ENCODE assay signal across 8 cellular contexts in the genomic region with DNA sequence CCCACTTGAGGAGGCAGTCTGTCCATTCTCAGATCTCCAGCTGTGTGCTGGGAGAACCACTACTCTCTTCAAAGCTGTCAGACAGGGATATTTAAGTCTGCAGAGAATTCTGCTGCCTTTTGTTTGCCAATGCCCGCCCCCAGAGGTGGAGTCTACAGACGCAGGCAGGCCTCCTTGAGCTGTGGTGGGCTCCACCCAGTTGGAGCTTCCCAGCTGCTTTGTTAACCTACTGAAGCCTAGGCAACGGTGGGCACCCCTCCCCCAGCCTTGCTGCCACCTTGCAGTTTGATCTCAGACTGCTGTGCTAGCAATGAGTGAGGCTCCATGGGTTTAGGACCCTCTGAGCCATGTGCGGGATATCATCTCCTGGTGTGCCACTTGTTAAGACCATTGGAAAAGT.
DNase-seq lines count a peak whose midpoint lies in the region; TF ChIP-seq lines count a peak whose summit lies in the region.
"Not testable (repeated sequence)": the region's sequence is repeated elsewhere in the genome, so short reads cannot be mapped to it uniquely, and the experiment has no call there.

No MANE protein-coding gene starts in this region.

- not testable (repeated sequence) for H3K27ac ChIP-seq in thyroid gland

- not testable (repeated sequence) for H3K4me1 ChIP-seq in thyroid gland

- intact Hi-C loops in thyroid gland (cut with DNase I) = not testable (repeated sequence)

- not testable (repeated sequence) for H3K9me3 ChIP-seq in thyroid gland

- DNase-seq in DMS 273 (lab: John Stamatoyannopoulos, UW; ENCODE audit: unreplicated experiment) (peak; percentile 2), NCI-H345 (lab: John Stamatoyannopoulos, UW) (peak; percentile 16), RPMI8226 (peak; percentile 42), left kidney (ENCODE audit: low read depth, low spot score) (peak; percentile 88), thyroid gland (peak; percentile 56 to 68)
- peak; percentile 68 for DNase-seq in Jurkat, Clone E6-1 (ENCODE audit: low read depth, low spot score)
- peak; percentile 8 for DNase-seq in activated CD4-positive, alpha-beta T cell treated with anti-CD3 and anti-CD28 coated beads for 48 hours
- DNase-seq in activated naive CD4-positive, alpha-beta T cell treated with Interleukin-2 at 50 U/mL for 16 hours = peak; percentile 43

- WGBS in thyroid gland, 2 donors = 40 to 42% methylated on average over 3 of the region's 4 CpGs

- not testable (repeated sequence) for H3K36me3 ChIP-seq in thyroid gland

- TF ChIP-seq POLR2A in thyroid gland (IDR thresholded peaks at IDR 0.05) = not testable (repeated sequence)

- not testable (repeated sequence) for TF ChIP-seq CTCF in thyroid gland (IDR thresholded peaks at IDR 0.05)

- H3K27me3 ChIP-seq in thyroid gland = not testable (repeated sequence)

- not testable (repeated sequence) for H3K4me3 ChIP-seq in Jurkat, Clone E6-1 (ENCODE audit: low read length); thyroid gland (replicated peaks in 1 of 3)

Comparison
In these comparisons a context has a peak if more than half of its experiments do, and no peak if none do; other contexts are left out.
1. DNase-seq: peak in every context shown above with its lines; median percentile 88 in left kidney; 68 in Jurkat, Clone E6-1; 62 in thyroid gland; 43 in activated naive CD4-positive, alpha-beta T cell treated with Interleukin-2 at 50 U/mL for 16 hours; 42 in RPMI8226; 16 in NCI-H345; 8 in activated CD4-positive, alpha-beta T cell treated with anti-CD3 and anti-CD28 coated beads for 48 hours; 2 in DMS 273.